ENCODE assay signal across 10 cellular contexts in genomic region chr19:6443986-6444385, GRCh38. TPM values are rescaled to one million over a fixed set of nuclear protein-coding genes. Genes with fewer than 3 reads are reported as not detected.
"Had no signal": no experiment of that assay in that cellular context is flagged by ENCODE, and none has a peak within 500 bp of the region (broad histone marks: within the 10 kb centered on the region; RNA-seq: fewer than 3 reads in every experiment).

No MANE protein-coding gene starts in this region.

- H3K27ac Mint-ChIP-seq: GM23338 had no signal

- H3K4me2 ChIP-seq: GM23338 had no signal

- ATAC-seq: GM23338, HepG2 had no signal

- H3K4me1 Mint-ChIP-seq: GM23338, H9, IgD-negative memory B cell had no signal

- H3K4me3 Mint-ChIP-seq: GM23338, H9, IgD-negative memory B cell had no signal

- FAIRE-seq: H1, HepG2 had no signal

- H2AFZ ChIP-seq: GM23338 had no signal

- H3K9me3 Mint-ChIP-seq: H9 had no signal

- H3K27ac ChIP-seq: HL-60 had no signal

- H3K27me3 Mint-ChIP-seq: IgD-negative memory B cell had no signal

- H3K4me3 ChIP-seq: GM23338 had no signal

- DNase-seq: H9, HCEC 1CT, Kasumi-1, KG1 had no signal

RNA-seq across cellular contexts. Expression of gene SLC25A41, which starts 10.4 kb away (rescaled TPM):
- total RNA-seq: H1 had no signal
- polyA plus RNA-seq: IgD-negative memory B cell had no signal

RNA-seq across cellular contexts. Expression of gene CRB3, which starts 20.1 kb away (rescaled TPM):
- total RNA-seq: HT1080 had no signal
